15 cellular contexts compared by ENCODE assay signal in the genomic region with DNA sequence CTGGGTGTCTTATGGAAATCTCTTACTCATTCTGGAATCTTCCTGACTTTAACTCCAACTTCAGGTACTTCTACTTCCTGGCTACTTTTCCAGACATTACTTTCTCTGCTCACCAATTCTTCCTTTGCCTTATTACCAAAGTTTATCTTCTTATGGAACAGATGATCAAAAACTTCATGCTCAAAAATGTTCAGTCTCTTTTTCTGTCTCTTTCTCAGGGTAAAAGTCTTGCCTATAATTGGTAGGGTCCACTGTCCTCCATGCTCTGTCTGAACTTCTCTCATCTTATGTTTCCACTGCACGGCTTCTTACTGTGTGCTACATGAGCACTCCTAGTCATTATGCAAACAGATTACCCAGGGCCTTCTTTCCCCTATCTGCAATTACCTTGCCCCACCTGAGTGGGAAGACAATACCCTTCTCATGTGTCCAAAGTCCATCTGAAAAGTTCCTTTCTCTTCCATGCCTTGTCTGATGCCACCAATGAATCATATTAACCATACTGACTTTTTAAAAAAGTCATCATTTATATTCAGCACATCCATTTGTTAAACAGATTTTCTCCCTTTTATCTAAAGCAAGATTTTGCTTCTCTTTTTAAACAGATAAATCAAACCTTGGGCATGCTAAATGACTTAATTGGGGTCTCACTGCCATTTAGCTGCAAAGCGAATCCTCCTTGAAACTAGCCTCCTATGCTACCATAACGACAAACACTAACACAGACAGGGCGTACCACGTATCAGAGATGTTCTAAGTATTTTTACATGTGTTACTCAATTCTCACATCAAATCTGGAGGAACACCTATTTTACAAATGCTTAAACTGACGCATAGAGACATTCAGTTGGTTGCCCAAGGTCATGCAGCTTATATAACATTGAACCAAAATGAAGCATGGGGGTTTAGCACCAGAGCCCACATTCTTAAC. TPM values are rescaled to one million over a fixed set of nuclear protein-coding genes. Genes with fewer than 3 reads are reported as not detected.
DNase-seq lines count a peak whose midpoint lies in the region; TF ChIP-seq lines count a peak whose summit lies in the region.
"Had no signal": no experiment of that assay in that cellular context is flagged by ENCODE, and none has a peak within 500 bp of the region (broad histone marks: within the 10 kb centered on the region; RNA-seq: fewer than 3 reads in every experiment).

No MANE protein-coding gene starts in this region.

- H3K9me3 ChIP-seq in Caco-2 (no peaks in the 10 kb centered on the region), osteoblast (ENCODE audit: low read depth, low read length) (no peaks in the 10 kb centered on the region), suprapubic skin (no peaks in the 10 kb centered on the region)
- H3K9me3 ChIP-seq in CD4-positive, alpha-beta memory T cell (ENCODE audit: control insufficient read depth in 1 of 2, low read length in 2 of 2): no peaks in the 10 kb centered on the region

- H3K4me3 ChIP-seq in Caco-2 (ENCODE audit: low read depth, low read length): no peak overlapping the region
- H3K4me3 ChIP-seq in osteoblast (ENCODE audit: insufficient read depth, low read length): no peak overlapping the region
- H3K4me3 ChIP-seq in suprapubic skin: no peak overlapping the region
- no peak overlapping the region for H3K4me3 ChIP-seq in CD4-positive, alpha-beta memory T cell (ENCODE audit: low read length in 2 of 2)
- H3K4me3 ChIP-seq: coronary artery, lung had no signal

- H3K9me3 Mint-ChIP-seq in Caco-2 (ENCODE audit: unreplicated experiment) (no peaks in the 10 kb centered on the region), chondrocyte (ENCODE audit: low read depth) (no peaks in the 10 kb centered on the region)
- peaks cover 0 to 8% (median 5%) of the 10 kb centered on the region in 8 donors for H3K9me3 Mint-ChIP-seq in CD4-positive, alpha-beta memory T cell
- H3K9me3 Mint-ChIP-seq: neural crest cell; T-helper 1 cell treated with Interleukin-12 subunit alpha and Interleukin-12 subunit beta and Interleukin-4 antibody, amounts not matched to agents 30 μg/mL and 1 μg/mL, for 36 hours had no signal

- intact Hi-C loops in Caco-2 (cut with micrococcal nuclease; ENCODE audit: unreplicated experiment): loop anchor here (5.0 kb wide), 1 partner anchor 287 kb away; no protein-coding TSS in a partner anchor
- intact Hi-C loops in CD4-positive, alpha-beta memory T cell (cut with micrococcal nuclease): no loop called here

- POLR2A ChIA-PET in Caco-2 (lab: Charles Lee): no interaction called here
- POLR2A ChIA-PET in CD4-positive, alpha-beta memory T cell (lab: Charles Lee; ENCODE audit: partially characterized antibody): no interaction called here

- WGBS in suprapubic skin: 91% methylated on average over 6 of the region's 6 CpGs

- H3K4me2 ChIP-seq in osteoblast (ENCODE audit: insufficient read depth, low read length): no peak overlapping the region

- H3K27me3 ChIP-seq in Caco-2 (replicated peaks; ENCODE audit: control insufficient read depth, insufficient read depth, low read length) (no peaks in the 10 kb centered on the region), osteoblast (ENCODE audit: insufficient read depth, low read length) (no peaks in the 10 kb centered on the region), suprapubic skin (no peaks in the 10 kb centered on the region)
- no peaks in the 10 kb centered on the region for H3K27me3 ChIP-seq in CD4-positive, alpha-beta memory T cell (ENCODE audit: insufficient read depth, low read length)

- peaks cover 27% of the 10 kb centered on the region for H3K4me1 Mint-ChIP-seq in Caco-2 (ENCODE audit: low read depth, unreplicated experiment)
- H3K4me1 Mint-ChIP-seq in chondrocyte (ENCODE audit: low read depth): peaks cover 26% of the 10 kb centered on the region
- no peaks in the 10 kb centered on the region for H3K4me1 Mint-ChIP-seq in CD4-positive, alpha-beta memory T cell

- H3K36me3 Mint-ChIP-seq in Caco-2 (ENCODE audit: insufficient read depth, unreplicated experiment): peaks cover 18% of the 10 kb centered on the region
- no peaks in the 10 kb centered on the region for H3K36me3 Mint-ChIP-seq in chondrocyte (ENCODE audit: low read depth)
- H3K36me3 Mint-ChIP-seq in CD4-positive, alpha-beta memory T cell: no peaks in the 10 kb centered on the region

- TF ChIP-seq POLR2A in suprapubic skin (IDR thresholded peaks at IDR 0.05): no peak

- no peak overlapping the region for H2AFZ ChIP-seq in osteoblast (ENCODE audit: low read length)

- TF ChIP-seq CTCF in Caco-2 (IDR thresholded peaks at IDR 0.05; ENCODE audit: insufficient read depth in 1 of 2, low read depth in 1 of 2, low read length in 1 of 2, severe bottlenecking in 1 of 2, unreplicated experiment in 1 of 2) (no peak), chondrocyte (IDR thresholded peaks at IDR 0.05) (no peak), osteoblast (IDR thresholded peaks at IDR 0.05; ENCODE audit: extremely low read depth, low read depth, low read length) (no peak), suprapubic skin (IDR thresholded peaks at IDR 0.05) (no peak)

- H3K4me3 Mint-ChIP-seq in Caco-2 (ENCODE audit: unreplicated experiment) (peak overlapping the region; percentile 41), chondrocyte (ENCODE audit: unreplicated experiment) (no peak overlapping the region)
- no peak overlapping the region for H3K4me3 Mint-ChIP-seq in CD4-positive, alpha-beta memory T cell
- H3K4me3 Mint-ChIP-seq: neural crest cell; T-helper 1 cell treated with Interleukin-12 subunit alpha and Interleukin-12 subunit beta and Interleukin-4 antibody, amounts not matched to agents 30 μg/mL and 1 μg/mL, for 36 hours had no signal

- H3K27ac Mint-ChIP-seq in Caco-2 (ENCODE audit: unreplicated experiment): peak overlapping the region; percentile 49
- peak overlapping the region; percentile 57 for H3K27ac Mint-ChIP-seq in chondrocyte (ENCODE audit: unreplicated experiment)
- H3K27ac Mint-ChIP-seq in CD4-positive, alpha-beta memory T cell: no peak overlapping the region
- H3K27ac Mint-ChIP-seq: T-helper 1 cell treated with Interleukin-12 subunit alpha and Interleukin-12 subunit beta and Interleukin-4 antibody, amounts not matched to agents 30 μg/mL and 1 μg/mL, for 36 hours had no signal

- H3K79me2 ChIP-seq in osteoblast (ENCODE audit: insufficient read depth, low read length): peaks cover 55% of the 10 kb centered on the region

- H3K4me1 ChIP-seq in Caco-2 (peaks cover 32% of the 10 kb centered on the region), osteoblast (ENCODE audit: insufficient read depth, low read length) (peaks cover 14% of the 10 kb centered on the region), suprapubic skin (no peaks in the 10 kb centered on the region)
- no peaks in the 10 kb centered on the region for H3K4me1 ChIP-seq in CD4-positive, alpha-beta memory T cell (ENCODE audit: insufficient read depth, low read length)

- DNase-seq in Caco-2: peak; percentile 32 to 55
- DNase-seq in HuH-7 (ENCODE audit: low spot score): peak; percentile 14
- DNase-seq in chondrocyte (ENCODE audit: low spot score): no peak
- peak; percentile 58 for DNase-seq in osteoblast (ENCODE audit: insufficient read length, low spot score, missing footprints)
- no peak for DNase-seq in HK-2 (ENCODE audit: unreplicated experiment)
- DNase-seq in suprapubic skin (ENCODE audit: low spot score in 2 of 2): no peak
- DNase-seq in NCI-H1417 (lab: John Stamatoyannopoulos, UW): no peak
- DNase-seq in CD4-positive, alpha-beta memory T cell: no peak
- DNase-seq: activated effector memory CD4-positive, alpha-beta T cell treated with Interleukin-2 at 50 U/mL for 16 hours; anterior cingulate cortex; RPMI8226 had no signal

- no peak for TF ChIP-seq EP300 in suprapubic skin (IDR thresholded peaks at IDR 0.05)

- H4K20me1 ChIP-seq in osteoblast (ENCODE audit: insufficient read depth, low read length): no peaks in the 10 kb centered on the region

- H3K36me3 ChIP-seq in Caco-2 (ENCODE audit: control insufficient read depth, insufficient read depth, low read length) (no peaks in the 10 kb centered on the region), osteoblast (ENCODE audit: insufficient read depth, low read length) (no peaks in the 10 kb centered on the region), suprapubic skin (no peaks in the 10 kb centered on the region)
- no peaks in the 10 kb centered on the region for H3K36me3 ChIP-seq in CD4-positive, alpha-beta memory T cell (ENCODE audit: insufficient read depth, low read length)

- H3K27ac ChIP-seq in osteoblast (ENCODE audit: low read depth, low read length) (no peak overlapping the region), suprapubic skin (no peak overlapping the region)
- H3K27ac ChIP-seq in CD4-positive, alpha-beta memory T cell (ENCODE audit: low read depth, low read length): no peak overlapping the region
- H3K27ac ChIP-seq: coronary artery had no signal

- H3K27me3 Mint-ChIP-seq in Caco-2 (ENCODE audit: insufficient read depth, unreplicated experiment) (no peaks in the 10 kb centered on the region), chondrocyte (ENCODE audit: low read depth) (no peaks in the 10 kb centered on the region)
- H3K27me3 Mint-ChIP-seq in CD4-positive, alpha-beta memory T cell: no peaks in the 10 kb centered on the region

- CTCF ChIA-PET in Caco-2 (lab: Charles Lee): no interaction called here
- CTCF ChIA-PET in CD4-positive, alpha-beta memory T cell (lab: Charles Lee; ENCODE audit: partially characterized antibody): no interaction called here

- BruUV-seq in Caco-2 (replicated peaks; lab: Mats Ljungman, UMichigan): no TSS peak

RNA-seq across cellular contexts. Expression of gene SEMA3C, which starts 48.8 kb away (rescaled TPM):
- 25.8 and 32.1 TPM in 2 replicates for total RNA-seq in Caco-2 (2022)
- total RNA-seq in chondrocyte: 77.4 to 155 TPM (median 80.0 TPM) in 3 replicates
- 388 and 421 TPM in 2 replicates for total RNA-seq in osteoblast
- total RNA-seq in suprapubic skin: 100 to 1,000 TPM in 1 of 4 donors, 10 to 100 TPM in 3; 46.0 to 105 (median 76.0) TPM
- under 1 TPM; 0.47 to 0.50 TPM for total RNA-seq in CD4-positive, alpha-beta memory T cell
- polyA plus RNA-seq in CD4-positive, alpha-beta memory T cell: not detected

Comparison
In these comparisons a context has a peak if more than half of its experiments do, and no peak if none do; other contexts are left out.
1. DNase-seq: peak in Caco-2 (2 of 2), HuH-7 (single experiment) and osteoblast (single experiment); none in chondrocyte (single experiment), HK-2 (single experiment), suprapubic skin (0 of 2), NCI-H1417 (0 of 3) and CD4-positive, alpha-beta memory T cell (0 of 5).
2. H3K27ac Mint-ChIP-seq: peak in Caco-2 (single experiment) and chondrocyte (single experiment); none in CD4-positive, alpha-beta memory T cell (0 of 7).
3. RNA of gene SEMA3C, which starts 48.8 kb away (total RNA-seq): 388 to 421 TPM in osteoblast, 46.0 to 105 TPM in suprapubic skin, 77.4 to 155 TPM in chondrocyte and 25.8 to 32.1 TPM in Caco-2; 0.47 to 0.50 TPM in CD4-positive, alpha-beta memory T cell; every median in the first group is over 10 times any median in the second.